In the genomic region with DNA sequence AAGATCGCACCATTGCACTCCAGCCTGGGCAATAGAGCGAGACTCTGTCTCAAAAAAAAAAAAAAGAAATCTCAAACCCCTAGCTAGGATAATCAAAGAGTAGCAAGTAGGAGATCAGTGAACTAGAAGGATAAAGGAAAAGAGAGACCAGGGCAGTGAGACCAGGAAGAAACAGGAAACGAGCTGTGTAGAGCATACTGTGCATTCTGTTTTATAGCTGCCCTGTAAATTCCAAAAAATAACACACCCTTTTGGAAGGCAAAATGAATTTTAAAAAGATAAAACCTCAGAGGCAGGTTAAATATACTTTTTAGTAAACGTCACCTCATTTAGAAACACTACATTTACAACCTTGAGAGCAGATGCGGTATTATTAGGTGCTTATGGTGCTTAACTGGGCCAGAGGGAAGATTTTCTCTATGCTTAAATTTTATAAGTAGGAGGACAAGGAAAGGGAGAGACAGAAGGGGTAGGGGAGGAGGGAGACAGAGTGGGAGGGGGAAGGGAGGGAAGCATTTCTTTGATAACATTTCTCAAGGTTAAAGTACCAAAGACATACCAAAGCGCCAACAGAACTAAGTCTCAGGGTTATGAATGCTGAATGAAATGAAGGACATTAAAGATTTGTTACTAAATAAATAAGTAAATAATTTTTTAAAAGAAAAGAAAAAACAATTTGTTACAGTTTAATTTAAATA, we compare ENCODE assay signal across 1 cellular context.
TF ChIP-seq lines count a peak whose summit lies in the region.

No MANE protein-coding gene starts in this region.

TF ChIP-seq in IMR-90, 13 proteins besides CTCF, POLR2A, EP300 and RAD21 (continued from another document):
- TF ChIP-seq CEBPB (IDR thresholded peaks at IDR 0.05; ENCODE audit: low read depth, low read length), result no peak
- TF ChIP-seq MXI1 (IDR thresholded peaks at IDR 0.05; ENCODE audit: borderline replicate concordance, low read depth, low read length), result no peak
- no peak for TF ChIP-seq RFX5 (IDR thresholded peaks at IDR 0.05; ENCODE audit: low read depth, low read length)
- no peak for TF ChIP-seq RCOR1 (IDR thresholded peaks at IDR 0.05; ENCODE audit: insufficient replicate concordance, low read length)
- no peak for TF ChIP-seq FOS (IDR thresholded peaks at IDR 0.05; ENCODE audit: low read depth, low read length)
- TF ChIP-seq MAZ (IDR thresholded peaks at IDR 0.05; ENCODE audit: borderline replicate concordance, low read depth, low read length), result no peak
- TF ChIP-seq, protein P1, sequence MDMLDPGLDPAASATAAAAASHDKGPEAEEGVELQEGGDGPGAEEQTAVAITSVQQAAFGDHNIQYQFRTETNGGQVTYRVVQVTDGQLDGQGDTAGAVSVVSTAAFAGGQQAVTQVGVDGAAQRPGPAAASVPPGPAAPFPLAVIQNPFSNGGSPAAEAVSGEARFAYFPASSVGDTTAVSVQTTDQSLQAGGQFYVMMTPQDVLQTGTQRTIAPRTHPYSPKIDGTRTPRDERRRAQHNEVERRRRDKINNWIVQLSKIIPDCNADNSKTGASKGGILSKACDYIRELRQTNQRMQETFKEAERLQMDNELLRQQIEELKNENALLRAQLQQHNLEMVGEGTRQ (IDR thresholded peaks at IDR 0.05; ENCODE audit: low read depth, low read length), result no peak
- TF ChIP-seq BHLHE40 (IDR thresholded peaks at IDR 0.05; ENCODE audit: low read depth, low read length), result no peak
- no peak for TF ChIP-seq NFE2L2 (IDR thresholded peaks at IDR 0.05; ENCODE audit: low read depth, low read length)
- no peak for TF ChIP-seq CHD1 (IDR thresholded peaks at IDR 0.05; ENCODE audit: low read depth, low read length)
- no peak for TF ChIP-seq MAFK (IDR thresholded peaks at IDR 0.05; ENCODE audit: low read depth, low read length)
